Comparison of ENCODE assay signal across 12 cellular contexts in genomic region chr22:19495562-19496323, GRCh38. TPM values are rescaled to one million over a fixed set of nuclear protein-coding genes. Genes with fewer than 3 reads are reported as not detected.
DNase-seq lines count a peak whose midpoint lies in the region; ATAC-seq and TF ChIP-seq lines count a peak whose summit lies in the region.
"Had no signal": no experiment of that assay in that cellular context is flagged by ENCODE, and none has a peak within 500 bp of the region (broad histone marks: within the 10 kb centered on the region; RNA-seq: fewer than 3 reads in every experiment).

No MANE protein-coding gene starts in this region.

- no peaks in the 10 kb centered on the region for H3K36me3 ChIP-seq in esophagus muscularis mucosa
- H3K36me3 ChIP-seq: tibial artery had no signal

- ATAC-seq in HG03378 (IDR thresholded peaks at IDR 0.05; ENCODE audit: unreplicated experiment) = no peak

- no peak for TF ChIP-seq POLR2A in esophagus muscularis mucosa (IDR thresholded peaks at IDR 0.05; ENCODE audit: low read depth)

- no peak overlapping the region for H3K27ac ChIP-seq in esophagus muscularis mucosa (replicated peaks in 1 of 4)
- H3K27ac ChIP-seq: tibial artery had no signal

- intact Hi-C loops in esophagus muscularis mucosa (cut with DNase I) = no loop called here

- WGBS in esophagus muscularis mucosa = 71% methylated on average over 5 of the region's 5 CpGs

- H3K4me1 ChIP-seq in esophagus muscularis mucosa = peaks cover 0 to 4% (median 0%) of the 10 kb centered on the region in 4 donors
- H3K4me1 ChIP-seq: HAP-1, tibial artery had no signal

- H3K9me3 ChIP-seq in esophagus muscularis mucosa = no peaks in the 10 kb centered on the region
- H3K9me3 ChIP-seq: HAP-1, tibial artery had no signal

- peaks cover 0 to 7% (median 0%) of the 10 kb centered on the region in 4 donors for H3K27me3 ChIP-seq in esophagus muscularis mucosa
- H3K27me3 ChIP-seq: tibial artery had no signal

- H3K4me3 ChIP-seq in cardiac fibroblast (replicated peaks in 1 of 2; ENCODE audit: low read depth in 2 of 2, low read length in 2 of 2) (no peak overlapping the region), esophagus muscularis mucosa (no peak overlapping the region)
- H3K4me3 ChIP-seq: HAP-1, tibial artery had no signal

- TF ChIP-seq CTCF in cardiac fibroblast (IDR thresholded peaks at IDR 0.05; ENCODE audit: low read depth, low read length) (peak; percentile 20), esophagus muscularis mucosa (IDR thresholded peaks at IDR 0.05) (peak in 1 of 3 experiments; percentile 8)

- peak; percentile 10 for DNase-seq in DMS153 (lab: John Stamatoyannopoulos, UW)
- DNase-seq in DMS153 treated with DMSO at 0.1 percent for 48 hours (lab: John Stamatoyannopoulos, UW; ENCODE audit: unreplicated experiment) = no peak
- DNase-seq in HT-29 (ENCODE audit: low spot score) = peak; percentile 6
- peak; percentile 51 to 56 for DNase-seq in cardiac fibroblast (ENCODE audit: low read depth in 2 of 2)
- peak; percentile 71 for DNase-seq in myocyte (ENCODE audit: low read depth)
- no peak for DNase-seq in 8988T
- no peak for DNase-seq in esophagus muscularis mucosa (ENCODE audit: extremely low spot score)
- DNase-seq: NCI-H446 treated with DMSO at 0.1 percent for 48 hours had no signal

- TF ChIP-seq EP300 in esophagus muscularis mucosa (IDR thresholded peaks at IDR 0.05) = no peak

RNA-seq across cellular contexts. Expression of gene CDC45, which starts 16.0 kb away (rescaled TPM):
- 71.3 and 86.5 TPM in 2 replicates for total RNA-seq in HT-29 (2014; rRNA removed; shearing (Covaris generic))
- 1.1 and 4.5 TPM in 2 replicates for total RNA-seq in myocyte
- polyA plus RNA-seq in myocyte (2012) = 0.78 TPM
- 1 to 10 TPM in 1 of 4 donors, under 1 TPM in 2, not detected in 1; 0.32 to 1.1 (median 0.42) TPM for total RNA-seq in esophagus muscularis mucosa

RNA-seq across cellular contexts. Expression of gene UFD1, which starts 16.8 kb away (rescaled TPM):
- total RNA-seq in HT-29 (2014; rRNA removed; shearing (Covaris generic)) = 146 and 147 TPM in 2 replicates
- total RNA-seq in myocyte (51.0 and 62.8 TPM in 2 replicates), esophagus muscularis mucosa (10 to 100 TPM; 54.8 to 65.2 (median 57.1) TPM)
- polyA plus RNA-seq in myocyte (2012) = 90.5 TPM

RNA-seq across cellular contexts. Expression of gene CLDN5, which starts 28.5 kb away (rescaled TPM):
- total RNA-seq in HT-29 (2014; rRNA removed; shearing (Covaris generic)) = not detected in 2 replicates
- total RNA-seq in myocyte (7.0 and 11.0 TPM in 2 replicates), esophagus muscularis mucosa (100 to 1,000 TPM in 3 of 4 donors, 10 to 100 TPM in 1; 39.9 to 209 (median 147) TPM)
- 0.57 TPM for polyA plus RNA-seq in myocyte (2012)
- total RNA-seq: mesothelial cell of epicardium had no signal

RNA-seq across cellular contexts. Expression of gene C22orf39, which starts 48.2 kb away (rescaled TPM):
- 43.6 and 58.4 TPM in 2 replicates for total RNA-seq in HT-29 (2014; rRNA removed; shearing (Covaris generic))
- total RNA-seq in myocyte = 47.4 and 55.7 TPM in 2 replicates
- 35.4 TPM for polyA plus RNA-seq in myocyte (2012)
- total RNA-seq in esophagus muscularis mucosa = 100 to 1,000 TPM in 3 of 4 donors, 10 to 100 TPM in 1; 92.1 to 136 (median 111) TPM

Comparison
In these comparisons a context has a peak if more than half of its experiments do, and no peak if none do; other contexts are left out.
1. DNase-seq: peak in DMS153 (single experiment), HT-29 (single experiment), cardiac fibroblast (2 of 2) and myocyte (single experiment); none in DMS153 treated with DMSO at 0.1 percent for 48 hours (single experiment), 8988T (single experiment) and esophagus muscularis mucosa (single experiment).
2. RNA of gene CDC45, which starts 16.0 kb away (total RNA-seq): 71.3 to 86.5 TPM in HT-29; 1.1 to 4.5 TPM in myocyte and 0.32 to 1.1 TPM in esophagus muscularis mucosa; every median in the first group is over 10 times any median in the second.